Comparison of ENCODE assay signal across 8 cellular contexts in the genomic region with DNA sequence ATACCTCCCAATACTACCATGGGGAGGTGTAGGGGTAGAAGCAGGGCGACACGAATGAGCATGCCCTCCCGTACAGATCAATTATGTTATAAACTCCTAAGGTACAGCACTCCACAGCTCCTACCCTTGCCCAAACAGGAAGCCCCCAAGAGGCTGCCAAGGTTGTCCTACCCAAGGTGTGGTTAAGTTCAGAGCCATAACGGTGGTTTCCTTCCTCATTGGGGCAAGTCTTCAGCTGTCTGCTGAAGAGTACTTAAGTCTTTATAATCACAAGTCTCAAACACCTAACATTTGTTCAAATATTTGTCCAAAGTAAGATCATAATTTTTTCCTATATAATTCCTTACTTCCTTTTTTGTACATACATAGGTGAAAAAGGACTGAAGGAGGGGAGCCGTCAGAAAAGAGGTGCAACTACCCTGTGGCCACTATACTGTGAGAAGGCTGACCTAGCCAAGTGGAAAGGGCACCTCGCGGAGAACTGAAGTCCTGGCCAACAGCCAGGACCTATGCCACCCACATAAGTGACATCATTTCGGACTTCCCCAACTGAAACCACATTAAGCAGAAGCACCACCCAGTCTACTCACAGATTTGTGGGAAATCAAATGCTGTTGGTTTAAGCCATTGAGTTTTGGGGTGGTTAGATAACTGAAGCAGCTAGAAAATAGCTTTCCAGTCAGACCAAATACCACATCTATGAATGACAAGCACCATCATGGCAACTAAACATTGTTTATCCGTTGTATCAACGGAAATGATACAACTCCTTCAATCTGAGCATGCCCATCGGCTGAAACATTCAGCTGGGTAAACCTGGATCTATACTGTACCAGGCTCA. TPM values are rescaled to one million over a fixed set of nuclear protein-coding genes. Genes with fewer than 3 reads are reported as not detected.
DNase-seq lines count a peak whose midpoint lies in the region; ATAC-seq lines count a peak whose summit lies in the region.

No MANE protein-coding gene starts in this region.

- H3K27ac ChIP-seq in naive thymus-derived CD4-positive, alpha-beta T cell (ENCODE audit: low read depth, low read length) = peak overlapping the region; percentile 83

- in situ Hi-C loops in G401 (cut with HindIII; ENCODE audit: low sequenced_read_pairs) = no loop called here

- no peaks in the 10 kb centered on the region for H3K27me3 ChIP-seq in naive thymus-derived CD4-positive, alpha-beta T cell (ENCODE audit: control insufficient read depth in 2 of 2, insufficient read depth in 2 of 2, low read length in 2 of 2)

- DNase-seq in G401 (ENCODE audit: low spot score) (peak; percentile 13), T follicular helper cell (ENCODE audit: low read depth) (peak; percentile 67), GOT3 (lab: John Stamatoyannopoulos, UW) (no peak), retina (no peak)
- peak; percentile 48 for DNase-seq in activated naive CD8-positive, alpha-beta T cell treated with anti-CD3 and anti-CD28 coated beads, Interleukin-2, amount 10 ng/mL, durations not matched to agents 7 days and 5 days
- peak; percentile 53 to 94 (median 84) for DNase-seq in naive thymus-derived CD4-positive, alpha-beta T cell

- no peaks in the 10 kb centered on the region for H3K27me3 Mint-ChIP-seq in activated naive CD8-positive, alpha-beta T cell treated with anti-CD3 and anti-CD28 coated beads, Interleukin-2, amount 10 ng/mL, durations not matched to agents 7 days and 5 days
- no peaks in the 10 kb centered on the region for H3K27me3 Mint-ChIP-seq in naive thymus-derived CD4-positive, alpha-beta T cell

- peaks cover 13% of the 10 kb centered on the region for H3K36me3 Mint-ChIP-seq in activated naive CD8-positive, alpha-beta T cell treated with anti-CD3 and anti-CD28 coated beads, Interleukin-2, amount 10 ng/mL, durations not matched to agents 7 days and 5 days
- H3K36me3 Mint-ChIP-seq in naive thymus-derived CD4-positive, alpha-beta T cell = peaks cover 2 to 19% (median 5%) of the 10 kb centered on the region in 5 donors

- CTCF ChIA-PET in naive thymus-derived CD4-positive, alpha-beta T cell (lab: Charles Lee) = interaction anchor here (0.5 to 0.6 kb wide), 3 partner anchors 37 to 673 kb away, joined by 3 read pairs; no protein-coding TSS in a partner anchor

- peak overlapping the region; percentile 76 for H3K27ac Mint-ChIP-seq in activated naive CD8-positive, alpha-beta T cell treated with anti-CD3 and anti-CD28 coated beads, Interleukin-2, amount 10 ng/mL, durations not matched to agents 7 days and 5 days
- peak overlapping the region; percentile 92 to 99 (median 97) for H3K27ac Mint-ChIP-seq in naive thymus-derived CD4-positive, alpha-beta T cell

- intact Hi-C loops in naive thymus-derived CD4-positive, alpha-beta T cell (cut with micrococcal nuclease) = loop anchor here (1.0 to 10.0 kb wide), 16 partner anchors 39 to 1638 kb away; a partner anchor contains a TSS

- peak overlapping the region; percentile 85 for H3K4me3 Mint-ChIP-seq in activated naive CD8-positive, alpha-beta T cell treated with anti-CD3 and anti-CD28 coated beads, Interleukin-2, amount 10 ng/mL, durations not matched to agents 7 days and 5 days
- peak overlapping the region; percentile 53 to 82 (median 72) for H3K4me3 Mint-ChIP-seq in naive thymus-derived CD4-positive, alpha-beta T cell

- H3K4me1 Mint-ChIP-seq in activated naive CD8-positive, alpha-beta T cell treated with anti-CD3 and anti-CD28 coated beads, Interleukin-2, amount 10 ng/mL, durations not matched to agents 7 days and 5 days = peaks cover 31% of the 10 kb centered on the region
- H3K4me1 Mint-ChIP-seq in naive thymus-derived CD4-positive, alpha-beta T cell = peaks cover 14 to 65% (median 52%) of the 10 kb centered on the region in 7 donors

- no peaks in the 10 kb centered on the region for H3K9me3 Mint-ChIP-seq in activated naive CD8-positive, alpha-beta T cell treated with anti-CD3 and anti-CD28 coated beads, Interleukin-2, amount 10 ng/mL, durations not matched to agents 7 days and 5 days
- H3K9me3 Mint-ChIP-seq in naive thymus-derived CD4-positive, alpha-beta T cell = peaks cover 0 to 2% (median 0%) of the 10 kb centered on the region in 11 donors

- H3K4me3 ChIP-seq in naive thymus-derived CD4-positive, alpha-beta T cell (ENCODE audit: low read length) = peak overlapping the region; percentile 6

- peaks cover 0 to under 1% (median 0%) of the 10 kb centered on the region in 3 experiments for H3K36me3 ChIP-seq in naive thymus-derived CD4-positive, alpha-beta T cell (ENCODE audit: control insufficient read depth in 2 of 3, insufficient read depth in 3 of 3, low read length in 3 of 3)

- ATAC-seq in HG03354 (IDR thresholded peaks at IDR 0.05; ENCODE audit: poor library complexity, severe bottlenecking, unreplicated experiment) (peak; percentile 33), HG03565 (IDR thresholded peaks at IDR 0.05; ENCODE audit: unreplicated experiment) (no peak)
- ATAC-seq in activated naive CD8-positive, alpha-beta T cell treated with anti-CD3 and anti-CD28 coated beads, Interleukin-2, amount 10 ng/mL, durations not matched to agents 7 days and 5 days (ENCODE audit: low read depth) = peak; percentile 54
- peak; percentile 77 for ATAC-seq in naive thymus-derived CD4-positive, alpha-beta T cell

- H3K4me1 ChIP-seq in naive thymus-derived CD4-positive, alpha-beta T cell (ENCODE audit: control insufficient read depth in 2 of 2, insufficient read depth in 2 of 2, low read length in 2 of 2) = peaks cover 38 to 46% of the 10 kb centered on the region in 2 donors

- no peaks in the 10 kb centered on the region for H3K9me3 ChIP-seq in naive thymus-derived CD4-positive, alpha-beta T cell (ENCODE audit: control insufficient read depth in 2 of 3, low read length in 3 of 3)

- POLR2A ChIA-PET in activated naive CD8-positive, alpha-beta T cell treated with anti-CD3 and anti-CD28 coated beads, Interleukin-2, amount 10 ng/mL, durations not matched to agents 7 days and 5 days (lab: Charles Lee) = interaction anchor here (0.5 to 2.1 kb wide), 7 partner anchors 10 to 686 kb away, joined by 3 to 12 read pairs (median 5); a partner anchor contains a TSS
- POLR2A ChIA-PET in naive thymus-derived CD4-positive, alpha-beta T cell (lab: Charles Lee) = interaction anchor here (0.6 to 3.5 kb wide), 6 partner anchors 46 to 1254 kb away, joined by 3 to 18 read pairs (median 4); a partner anchor contains a TSS

RNA-seq across cellular contexts. Expression of a gene that starts 2.9 kb away (rescaled TPM):
- total RNA-seq in G401 (2014; rRNA removed; shearing (Covaris generic)) = 7.4 and 9.9 TPM in 2 replicates
- 10 to 100 TPM; 17.3 to 18.5 TPM for total RNA-seq in activated naive CD8-positive, alpha-beta T cell treated with anti-CD3 and anti-CD28 coated beads, Interleukin-2, amount 10 ng/mL, durations not matched to agents 7 days and 5 days
- 10 to 100 TPM; 17.3 to 24.7 (median 17.8) TPM for total RNA-seq in naive thymus-derived CD4-positive, alpha-beta T cell
- 10 to 100 TPM; 10.4 to 12.2 TPM for polyA plus RNA-seq in naive thymus-derived CD4-positive, alpha-beta T cell

Comparison
In these comparisons a context has a peak if more than half of its experiments do, and no peak if none do; other contexts are left out.
1. DNase-seq: peak in G401 (single experiment), T follicular helper cell (single experiment), activated naive CD8-positive, alpha-beta T cell treated with anti-CD3 and anti-CD28 coated beads, Interleukin-2, amount 10 ng/mL, durations not matched to agents 7 days and 5 days (single experiment) and naive thymus-derived CD4-positive, alpha-beta T cell (9 of 9); none in GOT3 (single experiment) and retina (single experiment).